ENCODE assay signal across 9 cellular contexts in the genomic region with DNA sequence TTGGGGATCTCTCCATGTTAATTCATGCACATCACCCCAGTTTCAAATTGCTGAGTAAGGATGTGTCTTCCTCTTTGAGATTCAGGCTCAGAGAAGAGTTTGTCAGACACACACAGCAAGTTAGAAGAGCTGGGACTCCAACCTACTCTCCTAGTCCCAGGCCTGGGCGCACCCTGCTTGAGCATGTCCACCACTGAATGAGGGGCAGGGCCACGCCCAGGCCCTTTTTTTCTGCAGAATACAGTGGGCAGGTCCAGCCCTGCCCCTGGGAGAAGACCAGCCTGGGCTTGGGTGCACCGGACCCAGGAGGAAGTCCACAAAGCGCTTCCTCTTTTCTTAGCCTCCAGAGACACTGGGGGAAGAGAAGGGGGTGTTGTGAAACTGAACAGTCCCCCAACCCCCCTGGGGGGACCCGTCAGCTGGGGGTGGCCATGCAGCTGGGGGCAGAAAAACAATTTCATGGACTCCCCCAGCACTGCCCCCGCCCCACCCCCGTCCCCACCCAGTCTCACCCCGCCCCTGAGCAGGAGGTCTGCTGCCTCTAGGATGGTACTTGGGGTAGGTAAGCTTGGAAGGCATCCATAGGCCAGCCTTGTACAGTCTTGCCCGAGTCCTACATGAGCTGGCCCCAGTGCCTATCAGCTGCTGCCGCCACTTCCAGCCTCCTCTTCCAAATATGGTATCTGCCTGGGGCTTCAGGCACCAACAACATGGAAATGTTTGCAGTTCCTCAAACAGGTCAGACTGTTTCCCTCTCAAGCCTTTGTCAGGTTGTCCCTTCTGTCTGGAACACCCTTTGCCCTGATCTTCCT. TPM values are rescaled to one million over a fixed set of nuclear protein-coding genes. Genes with fewer than 3 reads are reported as not detected.
DNase-seq lines count a peak whose midpoint lies in the region; ATAC-seq and TF ChIP-seq lines count a peak whose summit lies in the region.
"Had no signal": no experiment of that assay in that cellular context is flagged by ENCODE, and none has a peak within 500 bp of the region (broad histone marks: within the 10 kb centered on the region; RNA-seq: fewer than 3 reads in every experiment).

No MANE protein-coding gene starts in this region.

- H3F3A ChIP-seq in OCI-LY1 (ENCODE audit: insufficient read depth, low read length): no peaks in the 10 kb centered on the region

- H3K9me2 ChIP-seq in OCI-LY1 (ENCODE audit: low read depth, low read length): no peaks in the 10 kb centered on the region

- H3K36me3 Mint-ChIP-seq in activated T-helper 1 cell treated with anti-CD3 and anti-CD28 coated beads, Interleukin-12 subunit alpha, Interleukin-12 subunit beta, Interleukin-2, Interleukin-4 antibody, amounts not matched to agents 30 ng/mL and 10 ng/mL and 1 ng/mL, durations not matched to agents 14 hours and 24 hours and 36 hours (ENCODE audit: low read depth): no peaks in the 10 kb centered on the region

- peaks cover 42% of the 10 kb centered on the region for H3K27me3 Mint-ChIP-seq in activated T-helper 1 cell treated with anti-CD3 and anti-CD28 coated beads, Interleukin-12 subunit alpha, Interleukin-12 subunit beta, Interleukin-2, Interleukin-4 antibody, amounts not matched to agents 30 ng/mL and 10 ng/mL and 1 ng/mL, durations not matched to agents 14 hours and 24 hours and 36 hours (ENCODE audit: insufficient read depth)

- no peaks in the 10 kb centered on the region for H3K9me3 Mint-ChIP-seq in activated T-helper 1 cell treated with anti-CD3 and anti-CD28 coated beads, Interleukin-12 subunit alpha, Interleukin-12 subunit beta, Interleukin-2, Interleukin-4 antibody, amounts not matched to agents 30 ng/mL and 10 ng/mL and 1 ng/mL, durations not matched to agents 14 hours and 24 hours and 36 hours

- H3K4me3 ChIP-seq in BLaER1 (no peak overlapping the region; the same call in 1 of the 2 replicates), OCI-LY1 (ENCODE audit: low read depth, low read length, poor library complexity, severe bottlenecking) (no peak overlapping the region)

- H3K4me2 ChIP-seq in BLaER1 (peak overlapping the region; percentile 81), OCI-LY1 (ENCODE audit: low read length) (0 out of 2 replicates have a peak overlapping the region, but pooled peaks have one; percentile 13)

- H4K20me1 ChIP-seq in BLaER1 (no peaks in the 10 kb centered on the region), OCI-LY1 (ENCODE audit: insufficient read depth, low read length) (no peaks in the 10 kb centered on the region)

- H3K27ac Mint-ChIP-seq in activated T-helper 1 cell treated with anti-CD3 and anti-CD28 coated beads, Interleukin-12 subunit alpha, Interleukin-12 subunit beta, Interleukin-2, Interleukin-4 antibody, amounts not matched to agents 30 ng/mL and 10 ng/mL and 1 ng/mL, durations not matched to agents 14 hours and 24 hours and 36 hours: no peak overlapping the region

- no peak overlapping the region for H2AFZ ChIP-seq in OCI-LY1 (ENCODE audit: low read length)

- no peaks in the 10 kb centered on the region for H3K79me2 ChIP-seq in OCI-LY1 (ENCODE audit: insufficient read depth, low read length)

- H3K27me3 ChIP-seq in BLaER1: no peaks in the 10 kb centered on the region
- H3K27me3 ChIP-seq in OCI-LY1 (ENCODE audit: insufficient read depth, low read length): no peaks in the 10 kb centered on the region; the same call in 1 of the 2 replicates

- peaks cover 64% of the 10 kb centered on the region for H3K4me1 ChIP-seq in BLaER1
- H3K4me1 ChIP-seq in OCI-LY1 (ENCODE audit: insufficient read depth, low read length, severe bottlenecking): peaks cover 13% of the 10 kb centered on the region

- no peaks in the 10 kb centered on the region for H3K4me1 Mint-ChIP-seq in activated T-helper 1 cell treated with anti-CD3 and anti-CD28 coated beads, Interleukin-12 subunit alpha, Interleukin-12 subunit beta, Interleukin-2, Interleukin-4 antibody, amounts not matched to agents 30 ng/mL and 10 ng/mL and 1 ng/mL, durations not matched to agents 14 hours and 24 hours and 36 hours (ENCODE audit: low read depth)

- no peak overlapping the region for H3K4me3 Mint-ChIP-seq in activated T-helper 1 cell treated with anti-CD3 and anti-CD28 coated beads, Interleukin-12 subunit alpha, Interleukin-12 subunit beta, Interleukin-2, Interleukin-4 antibody, amounts not matched to agents 30 ng/mL and 10 ng/mL and 1 ng/mL, durations not matched to agents 14 hours and 24 hours and 36 hours

- H3K36me3 ChIP-seq in BLaER1: no peaks in the 10 kb centered on the region
- H3K36me3 ChIP-seq in OCI-LY1 (ENCODE audit: insufficient read depth, low read length): no peaks in the 10 kb centered on the region

- ATAC-seq in GM21447 (IDR thresholded peaks at IDR 0.05; ENCODE audit: unreplicated experiment) (peak; percentile 61), GM21526 (IDR thresholded peaks at IDR 0.05; ENCODE audit: low FRiP score, unreplicated experiment) (no peak)

- no peaks in the 10 kb centered on the region for H3K9me3 ChIP-seq in BLaER1
- no peaks in the 10 kb centered on the region for H3K9me3 ChIP-seq in OCI-LY1 (ENCODE audit: low read length)

- no peak for TF ChIP-seq CTCF in OCI-LY1 (IDR thresholded peaks at IDR 0.05; ENCODE audit: low read length)

- H3K27ac ChIP-seq in BLaER1 (peak overlapping the region; percentile 69), OCI-LY1 (ENCODE audit: low read depth, low read length, poor library complexity, severe bottlenecking) (peak overlapping the region; percentile 19)

- DNase-seq in hippocampal formation (lab: John Stamatoyannopoulos, UW): peak; percentile 19 to 30
- DNase-seq in epidermal melanocyte (ENCODE audit: insufficient read length, low spot score): no peak
- no peak for DNase-seq in NCI-H2107 (lab: John Stamatoyannopoulos, UW)
- no peak for DNase-seq in activated T-helper 1 cell treated with anti-CD3 and anti-CD28 coated beads, Interleukin-12 subunit alpha, Interleukin-12 subunit beta, Interleukin-2, Interleukin-4 antibody, amounts not matched to agents 30 ng/mL and 10 ng/mL and 1 ng/mL, durations not matched to agents 14 hours and 24 hours and 36 hours (ENCODE audit: low spot score)

- H3K9ac ChIP-seq in BLaER1 (peak overlapping the region; percentile 44; the same call in 1 of the 2 replicates), OCI-LY1 (ENCODE audit: low read length) (no peak overlapping the region)

- intact Hi-C loops in activated T-helper 1 cell treated with anti-CD3 and anti-CD28 coated beads, Interleukin-12 subunit alpha, Interleukin-12 subunit beta, Interleukin-2, Interleukin-4 antibody, amounts not matched to agents 30 ng/mL and 10 ng/mL and 1 ng/mL, durations not matched to agents 14 hours and 24 hours and 36 hours (cut with micrococcal nuclease): no loop called here

RNA-seq across cellular contexts. Expression of a gene that starts 11.7 kb away (rescaled TPM):
- total RNA-seq in activated T-helper 1 cell treated with anti-CD3 and anti-CD28 coated beads, Interleukin-12 subunit alpha, Interleukin-12 subunit beta, Interleukin-2, Interleukin-4 antibody, amounts not matched to agents 30 ng/mL and 10 ng/mL and 1 ng/mL, durations not matched to agents 14 hours and 24 hours and 36 hours: 0.22 and 0.23 TPM in 2 replicates
- total RNA-seq: activated CD8-positive, alpha-beta memory T cell treated with anti-CD3 and anti-CD28 coated beads for 36 hours had no signal

RNA-seq across cellular contexts. Expression of a gene that starts 30.1 kb away (rescaled TPM):
- not detected in 2 replicates for total RNA-seq in activated T-helper 1 cell treated with anti-CD3 and anti-CD28 coated beads, Interleukin-12 subunit alpha, Interleukin-12 subunit beta, Interleukin-2, Interleukin-4 antibody, amounts not matched to agents 30 ng/mL and 10 ng/mL and 1 ng/mL, durations not matched to agents 14 hours and 24 hours and 36 hours
- total RNA-seq: activated CD8-positive, alpha-beta memory T cell treated with anti-CD3 and anti-CD28 coated beads for 36 hours had no signal

Comparison
In these comparisons a context has a peak if more than half of its experiments do, and no peak if none do; other contexts are left out.
1. DNase-seq: peak in hippocampal formation (2 of 2); none in epidermal melanocyte (single experiment), NCI-H2107 (single experiment) and activated T-helper 1 cell treated with anti-CD3 and anti-CD28 coated beads, Interleukin-12 subunit alpha, Interleukin-12 subunit beta, Interleukin-2, Interleukin-4 antibody, amounts not matched to agents 30 ng/mL and 10 ng/mL and 1 ng/mL, durations not matched to agents 14 hours and 24 hours and 36 hours (single experiment).